Comparison of ENCODE assay signal across 1 cellular context in the genomic region with DNA sequence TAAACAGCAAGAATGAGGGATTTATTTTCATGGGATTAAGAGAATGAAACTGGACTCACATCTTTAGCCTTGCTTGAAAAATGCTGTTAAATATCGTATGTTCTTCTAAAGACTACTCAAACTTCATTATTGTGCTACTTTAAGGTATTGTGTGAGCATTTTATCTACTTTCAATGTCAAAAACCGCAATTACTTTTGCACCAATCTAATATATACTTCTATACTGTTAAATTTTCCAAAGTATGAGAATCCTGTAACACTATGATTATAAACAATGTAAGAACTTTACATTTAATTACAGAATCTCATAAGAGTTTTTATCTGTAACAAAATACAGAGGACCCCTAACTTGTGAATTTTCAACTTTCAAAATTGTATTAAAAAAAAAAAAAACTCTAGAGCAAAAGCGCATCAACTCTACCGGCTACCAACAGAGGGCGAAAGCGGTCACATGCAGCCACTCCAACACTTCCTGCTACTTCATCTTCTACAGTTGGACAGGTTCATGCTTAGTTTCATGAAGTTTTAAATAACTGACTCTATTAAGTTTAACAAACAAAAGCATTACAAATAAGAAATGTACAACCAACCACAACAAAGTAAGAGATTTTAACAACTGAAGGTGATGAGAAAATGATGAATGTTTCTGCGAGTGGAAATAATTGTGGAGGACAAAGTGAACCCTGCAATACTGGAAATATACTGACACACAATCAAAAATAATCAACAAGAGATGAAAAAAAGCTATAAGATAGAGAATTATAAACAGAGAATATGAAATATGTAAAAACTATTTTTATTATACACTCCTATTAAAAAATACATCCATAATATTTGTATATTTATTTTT.
TF ChIP-seq lines count a peak whose summit lies in the region.

No MANE protein-coding gene starts in this region.

TF ChIP-seq in GM23338, 12 proteins besides CTCF, POLR2A, EP300 and RAD21 (continued from another document):
- TF ChIP-seq, protein P1, sequence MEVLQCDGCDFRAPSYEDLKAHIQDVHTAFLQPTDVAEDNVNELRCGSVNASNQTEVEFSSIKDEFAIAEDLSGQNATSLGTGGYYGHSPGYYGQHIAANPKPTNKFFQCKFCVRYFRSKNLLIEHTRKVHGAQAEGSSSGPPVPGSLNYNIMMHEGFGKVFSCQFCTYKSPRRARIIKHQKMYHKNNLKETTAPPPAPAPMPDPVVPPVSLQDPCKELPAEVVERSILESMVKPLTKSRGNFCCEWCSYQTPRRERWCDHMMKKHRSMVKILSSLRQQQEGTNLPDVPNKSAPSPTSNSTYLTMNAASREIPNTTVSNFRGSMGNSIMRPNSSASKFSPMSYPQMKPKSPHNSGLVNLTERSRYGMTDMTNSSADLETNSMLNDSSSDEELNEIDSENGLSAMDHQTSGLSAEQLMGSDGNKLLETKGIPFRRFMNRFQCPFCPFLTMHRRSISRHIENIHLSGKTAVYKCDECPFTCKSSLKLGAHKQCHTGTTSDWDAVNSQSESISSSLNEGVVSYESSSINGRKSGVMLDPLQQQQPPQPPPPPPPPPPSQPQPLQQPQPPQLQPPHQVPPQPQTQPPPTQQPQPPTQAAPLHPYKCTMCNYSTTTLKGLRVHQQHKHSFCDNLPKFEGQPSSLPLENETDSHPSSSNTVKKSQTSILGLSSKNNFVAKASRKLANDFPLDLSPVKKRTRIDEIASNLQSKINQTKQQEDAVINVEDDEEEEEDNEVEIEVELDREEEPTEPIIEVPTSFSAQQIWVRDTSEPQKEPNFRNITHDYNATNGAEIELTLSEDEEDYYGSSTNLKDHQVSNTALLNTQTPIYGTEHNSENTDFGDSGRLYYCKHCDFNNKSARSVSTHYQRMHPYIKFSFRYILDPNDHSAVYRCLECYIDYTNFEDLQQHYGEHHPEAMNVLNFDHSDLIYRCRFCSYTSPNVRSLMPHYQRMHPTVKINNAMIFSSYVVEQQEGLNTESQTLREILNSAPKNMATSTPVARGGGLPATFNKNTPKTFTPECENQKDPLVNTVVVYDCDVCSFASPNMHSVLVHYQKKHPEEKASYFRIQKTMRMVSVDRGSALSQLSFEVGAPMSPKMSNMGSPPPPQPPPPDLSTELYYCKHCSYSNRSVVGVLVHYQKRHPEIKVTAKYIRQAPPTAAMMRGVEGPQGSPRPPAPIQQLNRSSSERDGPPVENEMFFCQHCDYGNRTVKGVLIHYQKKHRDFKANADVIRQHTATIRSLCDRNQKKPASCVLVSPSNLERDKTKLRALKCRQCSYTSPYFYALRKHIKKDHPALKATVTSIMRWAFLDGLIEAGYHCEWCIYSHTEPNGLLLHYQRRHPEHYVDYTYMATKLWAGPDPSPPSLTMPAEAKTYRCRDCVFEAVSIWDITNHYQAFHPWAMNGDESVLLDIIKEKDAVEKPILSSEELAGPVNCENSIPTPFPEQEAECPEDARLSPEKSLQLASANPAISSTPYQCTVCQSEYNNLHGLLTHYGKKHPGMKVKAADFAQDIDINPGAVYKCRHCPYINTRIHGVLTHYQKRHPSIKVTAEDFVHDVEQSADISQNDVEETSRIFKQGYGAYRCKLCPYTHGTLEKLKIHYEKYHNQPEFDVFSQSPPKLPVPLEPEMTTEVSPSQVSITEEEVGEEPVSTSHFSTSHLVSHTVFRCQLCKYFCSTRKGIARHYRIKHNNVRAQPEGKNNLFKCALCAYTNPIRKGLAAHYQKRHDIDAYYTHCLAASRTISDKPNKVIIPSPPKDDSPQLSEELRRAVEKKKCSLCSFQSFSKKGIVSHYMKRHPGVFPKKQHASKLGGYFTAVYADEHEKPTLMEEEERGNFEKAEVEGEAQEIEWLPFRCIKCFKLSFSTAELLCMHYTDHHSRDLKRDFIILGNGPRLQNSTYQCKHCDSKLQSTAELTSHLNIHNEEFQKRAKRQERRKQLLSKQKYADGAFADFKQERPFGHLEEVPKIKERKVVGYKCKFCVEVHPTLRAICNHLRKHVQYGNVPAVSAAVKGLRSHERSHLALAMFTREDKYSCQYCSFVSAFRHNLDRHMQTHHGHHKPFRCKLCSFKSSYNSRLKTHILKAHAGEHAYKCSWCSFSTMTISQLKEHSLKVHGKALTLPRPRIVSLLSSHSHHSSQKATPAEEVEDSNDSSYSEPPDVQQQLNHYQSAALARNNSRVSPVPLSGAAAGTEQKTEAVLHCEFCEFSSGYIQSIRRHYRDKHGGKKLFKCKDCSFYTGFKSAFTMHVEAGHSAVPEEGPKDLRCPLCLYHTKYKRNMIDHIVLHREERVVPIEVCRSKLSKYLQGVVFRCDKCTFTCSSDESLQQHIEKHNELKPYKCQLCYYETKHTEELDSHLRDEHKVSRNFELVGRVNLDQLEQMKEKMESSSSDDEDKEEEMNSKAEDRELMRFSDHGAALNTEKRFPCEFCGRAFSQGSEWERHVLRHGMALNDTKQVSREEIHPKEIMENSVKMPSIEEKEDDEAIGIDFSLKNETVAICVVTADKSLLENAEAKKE (CRISPR knock-in tag; IDR thresholded peaks at IDR 0.05): no peak
TF ChIP-seq in GM23338: peak in this region for 0.
